13 cellular contexts compared by ENCODE assay signal in genomic region chr20:42338274-42339172, GRCh38.
"Had no signal": no experiment of that assay in that cellular context is flagged by ENCODE, and none has a peak within 500 bp of the region (broad histone marks: within the 10 kb centered on the region; RNA-seq: fewer than 3 reads in every experiment).

No MANE protein-coding gene starts in this region.

- H3K36me3 ChIP-seq: neutrophil, right lobe of liver had no signal

- H3K9me3 ChIP-seq: neutrophil, right lobe of liver had no signal

- H3K4me1 ChIP-seq: right lobe of liver had no signal

- DNase-seq: activated CD4-positive, alpha-beta memory T cell treated with anti-CD3 and anti-CD28 coated beads, Interleukin-2, amount 10 ng/mL, durations not matched to agents 7 days and 5 days; activated CD8-positive, alpha-beta memory T cell treated with anti-CD3 and anti-CD28 coated beads, Interleukin-2, amount 50 U/mL, for 4 hours; activated naive CD8-positive, alpha-beta T cell treated with anti-CD3 and anti-CD28 coated beads, Interleukin-2, amount 10 ng/mL, durations not matched to agents 7 days and 5 days; foreskin melanocyte; hippocampal formation; kidney glomerular epithelial cell; naive B cell; right lobe of liver; stimulated activated CD4-positive, alpha-beta T cell treated with anti-CD3 and anti-CD28 coated beads, Interleukin-2, amount 100 ng/mL, for 24 hours; stimulated activated naive CD4-positive, alpha-beta T cell; SW 1271 had no signal

- H3K27ac ChIP-seq: neutrophil, right lobe of liver, VCaP had no signal

- H3K27me3 ChIP-seq: neutrophil, right lobe of liver had no signal

- H3K4me3 ChIP-seq: right lobe of liver had no signal
